Comparison of ENCODE assay signal across 9 cellular contexts in the genomic region with DNA sequence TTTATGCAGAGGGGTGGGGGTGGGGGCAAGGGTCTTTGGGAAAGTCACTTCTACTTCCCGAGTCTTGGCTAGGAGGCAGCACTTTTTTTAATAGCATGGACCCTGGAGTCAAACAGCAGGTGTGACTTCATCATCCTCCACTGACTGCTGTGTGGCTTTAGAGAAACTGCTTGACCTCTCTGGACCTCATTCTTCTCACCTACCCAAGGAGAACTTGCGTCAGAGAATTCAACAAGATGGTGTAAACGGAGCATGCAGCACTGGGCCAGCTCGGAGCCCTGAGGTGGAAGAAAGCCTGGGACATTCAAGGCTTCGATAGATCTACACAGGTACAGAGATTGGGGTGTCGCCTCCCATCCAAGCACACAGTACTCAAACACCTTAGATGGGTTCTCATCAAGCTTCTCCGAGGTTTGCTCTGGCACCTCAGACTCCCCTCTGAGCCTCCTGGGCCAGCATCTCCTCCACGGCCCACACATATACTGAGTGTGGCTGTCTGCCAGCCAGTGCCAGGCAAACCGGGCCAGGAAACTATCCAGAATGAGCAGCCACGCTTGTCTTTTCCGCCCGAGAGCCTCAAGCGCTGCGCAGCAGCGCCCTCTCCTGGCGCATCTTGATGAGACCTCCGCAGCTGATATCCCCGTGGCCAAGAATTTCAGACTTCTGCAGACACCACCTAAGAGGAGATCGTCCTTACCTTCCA. TPM values are rescaled to one million over a fixed set of nuclear protein-coding genes. Genes with fewer than 3 reads are reported as not detected.
A peak's percentile ranks its signal among the peaks of the same experiment; 100 is the strongest.
DNase-seq lines count a peak whose midpoint lies in the region; ATAC-seq and TF ChIP-seq lines count a peak whose summit lies in the region.
"Had no signal": no experiment of that assay in that cellular context is flagged by ENCODE, and none has a peak within 500 bp of the region (broad histone marks: within the 10 kb centered on the region; RNA-seq: fewer than 3 reads in every experiment).

No MANE protein-coding gene starts in this region.

- H3K27ac Mint-ChIP-seq in H9 = no peak overlapping the region
- H3K27ac Mint-ChIP-seq in activated T-helper 17 cell treated with anti-CD3 and anti-CD28 coated beads, Interleukin-2, amount 50 U/mL, for 72 hours = no peak overlapping the region
- H3K27ac Mint-ChIP-seq: T-cell had no signal

- no peak overlapping the region for H3T11ph ChIP-seq in H9 (ENCODE audit: low read length)

- no peak overlapping the region for H3K9ac ChIP-seq in H9 (ENCODE audit: extremely low read depth, insufficient read length, low read length)

- H4K5ac ChIP-seq in H9 (ENCODE audit: insufficient read length, low read depth, low read length) = no peak overlapping the region

- no peaks in the 10 kb centered on the region for H3K79me2 ChIP-seq in H9 (ENCODE audit: insufficient read depth, low read length)

- H3K14ac ChIP-seq in H9 (ENCODE audit: insufficient read depth, low read length) = no peak overlapping the region

- no peak overlapping the region for H3K56ac ChIP-seq in H9 (ENCODE audit: insufficient read length, low read depth, low read length)

- H3K4me3 Mint-ChIP-seq in H9 = no peak overlapping the region
- no peak overlapping the region for H3K4me3 Mint-ChIP-seq in activated T-helper 17 cell treated with anti-CD3 and anti-CD28 coated beads, Interleukin-2, amount 50 U/mL, for 72 hours
- H3K4me3 Mint-ChIP-seq: T-cell had no signal

- no peak overlapping the region for H3K4me2 ChIP-seq in H9 (ENCODE audit: insufficient read depth, insufficient read length, low read length)

- H2BK120ac ChIP-seq in H9 (ENCODE audit: low read depth, low read length, poor library complexity, severe bottlenecking) = no peak overlapping the region

- H3K4ac ChIP-seq in H9 (ENCODE audit: low read depth, low read length) = no peak overlapping the region

- H2BK20ac ChIP-seq in H9 (ENCODE audit: low read depth, low read length, poor library complexity, severe bottlenecking) = no peak overlapping the region

- H2AFZ ChIP-seq in H9 (ENCODE audit: low read length) = no peak overlapping the region

- intact Hi-C loops in Right ventricle myocardium superior (cut with DNase I) = loop anchor here (5.0 to 10.0 kb wide), 2 partner anchors 263 to 365 kb away; no protein-coding TSS in a partner anchor

- no CpG with 5 or more reads among the region's 19 CpGs for WGBS in H9 (ENCODE audit: extremely low coverage, insufficient read length, low lambda C conversion rate)

- H3K27me3 ChIP-seq in H9 (ENCODE audit: insufficient read depth, low read length) = peaks cover 10% of the 10 kb centered on the region; the same call in 1 of the 2 replicates

- no peak overlapping the region for H2BK12ac ChIP-seq in H9 (ENCODE audit: insufficient read length, low read depth, low read length)

- no peak overlapping the region for H3K18ac ChIP-seq in H9 (ENCODE audit: insufficient read length, low read depth, low read length)

- no peak overlapping the region for H4K91ac ChIP-seq in H9 (ENCODE audit: insufficient read length, low read depth, low read length)

- H4K20me1 ChIP-seq in H9 (ENCODE audit: control insufficient read depth, insufficient read depth, insufficient read length) = no peaks in the 10 kb centered on the region

- H2AK5ac ChIP-seq in H9 (ENCODE audit: insufficient read length, low read length) = no peak overlapping the region

- no peaks in the 10 kb centered on the region; the same call in 1 of the 2 replicates for H3K4me1 ChIP-seq in H9 (ENCODE audit: insufficient read depth, low read length)

- H3K9me3 Mint-ChIP-seq in H9 = no peaks in the 10 kb centered on the region
- H3K9me3 Mint-ChIP-seq in activated T-helper 17 cell treated with anti-CD3 and anti-CD28 coated beads, Interleukin-2, amount 50 U/mL, for 72 hours = no peaks in the 10 kb centered on the region
- H3K9me3 Mint-ChIP-seq: T-cell had no signal

- no peak overlapping the region for H2BK5ac ChIP-seq in H9 (ENCODE audit: insufficient read length, low read length)

- DNase-seq in DMS 273 (lab: John Stamatoyannopoulos, UW; ENCODE audit: unreplicated experiment) (peak; percentile 95), H9 (peak; percentile 71), NCI-H460 (ENCODE audit: extremely low read depth, low read depth) (peak; percentile 68), Right ventricle myocardium superior (peak; percentile 78), putamen (ENCODE audit: low spot score) (peak; percentile 42)

- H3K9me3 ChIP-seq in H9 (ENCODE audit: control insufficient read depth, low read depth, low read length) = no peaks in the 10 kb centered on the region

- peaks cover 8 to 16% of the 10 kb centered on the region in 2 experiments for H3K4me1 Mint-ChIP-seq in H9
- H3K4me1 Mint-ChIP-seq in activated T-helper 17 cell treated with anti-CD3 and anti-CD28 coated beads, Interleukin-2, amount 50 U/mL, for 72 hours = peaks cover 5% of the 10 kb centered on the region

- peak; percentile 92 for TF ChIP-seq CTCF in H9 (conservative IDR thresholded peaks at IDR 0.05)

- H3K23me2 ChIP-seq in H9 (ENCODE audit: insufficient read length, low read depth, low read length, poor library complexity, severe bottlenecking) = peaks cover 2% of the 10 kb centered on the region

- no peak overlapping the region for H2BK15ac ChIP-seq in H9 (ENCODE audit: low read depth, low read length)

- H4K8ac ChIP-seq in H9 (replicated peaks; ENCODE audit: insufficient read length, low read depth, low read length) = no peak overlapping the region

- peak; percentile 43 for ATAC-seq in activated T-helper 17 cell treated with anti-CD3 and anti-CD28 coated beads, Interleukin-2, amount 50 U/mL, for 72 hours (replicated peaks)
- ATAC-seq in Right ventricle myocardium superior (ENCODE audit: poor library complexity) = peak; percentile 66
- ATAC-seq in GM19324 (IDR thresholded peaks at IDR 0.05; ENCODE audit: low FRiP score, unreplicated experiment) = no peak
- ATAC-seq in HG02571 (IDR thresholded peaks at IDR 0.05; ENCODE audit: unreplicated experiment) = no peak
- ATAC-seq: T-cell had no signal

- no peaks in the 10 kb centered on the region for H3K36me3 Mint-ChIP-seq in H9 (ENCODE audit: insufficient read depth in 1 of 3, low read depth in 3 of 3)
- H3K36me3 Mint-ChIP-seq in activated T-helper 17 cell treated with anti-CD3 and anti-CD28 coated beads, Interleukin-2, amount 50 U/mL, for 72 hours (ENCODE audit: low read depth) = no peaks in the 10 kb centered on the region
- H3K36me3 Mint-ChIP-seq: T-cell had no signal

- no peak overlapping the region for H3K27ac ChIP-seq in H9 (ENCODE audit: insufficient read length, low read depth, low read length)

- no peaks in the 10 kb centered on the region for H3K79me1 ChIP-seq in H9 (ENCODE audit: insufficient read depth, low read depth, low read length, poor library complexity, severe bottlenecking)

- H3K23ac ChIP-seq in H9 (ENCODE audit: insufficient read length, low read depth, low read length) = no peak overlapping the region

- H3K27me3 Mint-ChIP-seq in H9 (ENCODE audit: low read depth) = peaks cover 67% of the 10 kb centered on the region
- H3K27me3 Mint-ChIP-seq in activated T-helper 17 cell treated with anti-CD3 and anti-CD28 coated beads, Interleukin-2, amount 50 U/mL, for 72 hours = peaks cover 32% of the 10 kb centered on the region

RNA-seq across cellular contexts. Expression of gene SLC25A48, which starts 4.6 kb away (rescaled TPM):
- total RNA-seq in H9 (2021) = 0.46 and 0.66 TPM in 2 replicates
- total RNA-seq in NCI-H460 (2014; rRNA removed; shearing (Covaris generic)) = not detected in 2 replicates
- not detected in 2 replicates for polyA plus RNA-seq in NCI-H460 (2014; cell fraction: nucleus; rRNA removed)
- not detected for total RNA-seq in activated T-helper 17 cell treated with anti-CD3 and anti-CD28 coated beads, Interleukin-2, amount 50 U/mL, for 72 hours
- total RNA-seq in Right ventricle myocardium superior = not detected
- total RNA-seq: T-cell had no signal

Comparison
In these comparisons a context has a peak if more than half of its experiments do, and no peak if none do; other contexts are left out.
1. DNase-seq: peak in every context shown above with its lines; median percentile 95 in DMS 273; 78 in Right ventricle myocardium superior; 71 in H9; 68 in NCI-H460; 42 in putamen.
2. ATAC-seq: peak in activated T-helper 17 cell treated with anti-CD3 and anti-CD28 coated beads, Interleukin-2, amount 50 U/mL, for 72 hours (single experiment) and Right ventricle myocardium superior (single experiment); none in GM19324 (single experiment) and HG02571 (single experiment).